ENCODE assay signal across 1 cellular context in the genomic region with DNA sequence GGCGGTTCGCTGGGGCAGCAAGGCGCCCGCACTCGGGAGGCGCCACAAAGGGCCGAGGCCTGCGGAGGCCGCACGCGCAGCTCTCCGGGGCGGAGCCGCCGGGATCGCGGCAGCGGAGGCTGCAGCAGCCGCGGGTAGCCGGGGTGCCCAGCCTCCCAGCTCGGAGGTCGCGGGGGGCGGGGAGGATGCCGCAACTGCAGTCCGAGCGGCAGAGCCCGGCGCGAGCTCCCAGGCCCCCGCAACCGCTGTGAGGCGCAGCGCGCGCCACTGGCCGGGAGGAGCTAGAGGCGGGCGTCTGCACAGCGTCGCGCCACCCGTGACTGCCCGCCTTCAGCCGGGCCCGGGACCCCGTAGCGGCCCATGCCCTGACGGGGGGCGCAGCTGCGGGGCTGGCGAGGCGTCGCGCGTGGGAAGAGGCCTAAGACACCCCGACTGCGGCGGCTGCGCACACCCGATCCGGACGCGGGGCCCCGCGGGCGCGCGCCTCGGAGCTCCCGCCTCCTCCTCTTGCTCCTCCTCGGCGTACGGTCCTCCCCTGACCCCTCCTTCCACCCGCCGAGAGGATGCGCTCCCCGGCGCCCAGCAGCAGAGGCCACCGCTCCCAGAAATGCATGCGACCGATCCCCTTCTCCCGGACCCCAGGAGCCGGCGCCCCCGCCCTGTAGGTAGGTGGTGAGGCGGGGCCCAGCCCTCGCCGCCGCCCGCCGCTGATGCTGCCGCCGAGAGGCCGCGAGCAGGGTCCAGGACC.
TF ChIP-seq lines count a peak whose summit lies in the region.

A gene with protein sequence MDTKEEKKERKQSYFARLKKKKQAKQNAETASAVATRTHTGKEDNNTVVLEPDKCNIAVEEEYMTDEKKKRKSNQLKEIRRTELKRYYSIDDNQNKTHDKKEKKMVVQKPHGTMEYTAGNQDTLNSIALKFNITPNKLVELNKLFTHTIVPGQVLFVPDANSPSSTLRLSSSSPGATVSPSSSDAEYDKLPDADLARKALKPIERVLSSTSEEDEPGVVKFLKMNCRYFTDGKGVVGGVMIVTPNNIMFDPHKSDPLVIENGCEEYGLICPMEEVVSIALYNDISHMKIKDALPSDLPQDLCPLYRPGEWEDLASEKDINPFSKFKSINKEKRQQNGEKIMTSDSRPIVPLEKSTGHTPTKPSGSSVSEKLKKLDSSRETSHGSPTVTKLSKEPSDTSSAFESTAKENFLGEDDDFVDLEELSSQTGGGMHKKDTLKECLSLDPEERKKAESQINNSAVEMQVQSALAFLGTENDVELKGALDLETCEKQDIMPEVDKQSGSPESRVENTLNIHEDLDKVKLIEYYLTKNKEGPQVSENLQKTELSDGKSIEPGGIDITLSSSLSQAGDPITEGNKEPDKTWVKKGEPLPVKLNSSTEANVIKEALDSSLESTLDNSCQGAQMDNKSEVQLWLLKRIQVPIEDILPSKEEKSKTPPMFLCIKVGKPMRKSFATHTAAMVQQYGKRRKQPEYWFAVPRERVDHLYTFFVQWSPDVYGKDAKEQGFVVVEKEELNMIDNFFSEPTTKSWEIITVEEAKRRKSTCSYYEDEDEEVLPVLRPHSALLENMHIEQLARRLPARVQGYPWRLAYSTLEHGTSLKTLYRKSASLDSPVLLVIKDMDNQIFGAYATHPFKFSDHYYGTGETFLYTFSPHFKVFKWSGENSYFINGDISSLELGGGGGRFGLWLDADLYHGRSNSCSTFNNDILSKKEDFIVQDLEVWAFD (plus strand): TSS at position 558 of the 748 bp plus-strand sequence. CDS start 24,395 bp downstream, outside the sequence.

TF ChIP-seq in HepG2, 621 proteins besides CTCF, POLR2A, EP300 and RAD21 (continued from another document and continues in another):
- TF ChIP-seq ZNF430 (CRISPR knock-in tag; IDR thresholded peaks at IDR 0.05) = no peak
- TF ChIP-seq GZF1 (CRISPR knock-in tag; IDR thresholded peaks at IDR 0.05) = no peak
- peak; percentile 72 for TF ChIP-seq ZNF329 (CRISPR knock-in tag; IDR thresholded peaks at IDR 0.05; ENCODE audit: low read depth)
- TF ChIP-seq, protein P1, sequence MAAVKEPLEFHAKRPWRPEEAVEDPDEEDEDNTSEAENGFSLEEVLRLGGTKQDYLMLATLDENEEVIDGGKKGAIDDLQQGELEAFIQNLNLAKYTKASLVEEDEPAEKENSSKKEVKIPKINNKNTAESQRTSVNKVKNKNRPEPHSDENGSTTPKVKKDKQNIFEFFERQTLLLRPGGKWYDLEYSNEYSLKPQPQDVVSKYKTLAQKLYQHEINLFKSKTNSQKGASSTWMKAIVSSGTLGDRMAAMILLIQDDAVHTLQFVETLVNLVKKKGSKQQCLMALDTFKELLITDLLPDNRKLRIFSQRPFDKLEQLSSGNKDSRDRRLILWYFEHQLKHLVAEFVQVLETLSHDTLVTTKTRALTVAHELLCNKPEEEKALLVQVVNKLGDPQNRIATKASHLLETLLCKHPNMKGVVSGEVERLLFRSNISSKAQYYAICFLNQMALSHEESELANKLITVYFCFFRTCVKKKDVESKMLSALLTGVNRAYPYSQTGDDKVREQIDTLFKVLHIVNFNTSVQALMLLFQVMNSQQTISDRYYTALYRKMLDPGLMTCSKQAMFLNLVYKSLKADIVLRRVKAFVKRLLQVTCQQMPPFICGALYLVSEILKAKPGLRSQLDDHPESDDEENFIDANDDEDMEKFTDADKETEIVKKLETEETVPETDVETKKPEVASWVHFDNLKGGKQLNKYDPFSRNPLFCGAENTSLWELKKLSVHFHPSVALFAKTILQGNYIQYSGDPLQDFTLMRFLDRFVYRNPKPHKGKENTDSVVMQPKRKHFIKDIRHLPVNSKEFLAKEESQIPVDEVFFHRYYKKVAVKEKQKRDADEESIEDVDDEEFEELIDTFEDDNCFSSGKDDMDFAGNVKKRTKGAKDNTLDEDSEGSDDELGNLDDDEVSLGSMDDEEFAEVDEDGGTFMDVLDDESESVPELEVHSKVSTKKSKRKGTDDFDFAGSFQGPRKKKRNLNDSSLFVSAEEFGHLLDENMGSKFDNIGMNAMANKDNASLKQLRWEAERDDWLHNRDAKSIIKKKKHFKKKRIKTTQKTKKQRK (IDR thresholded peaks at IDR 0.05; ENCODE audit: low read length) = no peak
- peak; percentile 64 for TF ChIP-seq TAF1 (CRISPR knock-in tag; IDR thresholded peaks at IDR 0.05)
- TF ChIP-seq ZNF563 (CRISPR knock-in tag; IDR thresholded peaks at IDR 0.05) = peak; percentile 83
- TF ChIP-seq, protein P2, sequence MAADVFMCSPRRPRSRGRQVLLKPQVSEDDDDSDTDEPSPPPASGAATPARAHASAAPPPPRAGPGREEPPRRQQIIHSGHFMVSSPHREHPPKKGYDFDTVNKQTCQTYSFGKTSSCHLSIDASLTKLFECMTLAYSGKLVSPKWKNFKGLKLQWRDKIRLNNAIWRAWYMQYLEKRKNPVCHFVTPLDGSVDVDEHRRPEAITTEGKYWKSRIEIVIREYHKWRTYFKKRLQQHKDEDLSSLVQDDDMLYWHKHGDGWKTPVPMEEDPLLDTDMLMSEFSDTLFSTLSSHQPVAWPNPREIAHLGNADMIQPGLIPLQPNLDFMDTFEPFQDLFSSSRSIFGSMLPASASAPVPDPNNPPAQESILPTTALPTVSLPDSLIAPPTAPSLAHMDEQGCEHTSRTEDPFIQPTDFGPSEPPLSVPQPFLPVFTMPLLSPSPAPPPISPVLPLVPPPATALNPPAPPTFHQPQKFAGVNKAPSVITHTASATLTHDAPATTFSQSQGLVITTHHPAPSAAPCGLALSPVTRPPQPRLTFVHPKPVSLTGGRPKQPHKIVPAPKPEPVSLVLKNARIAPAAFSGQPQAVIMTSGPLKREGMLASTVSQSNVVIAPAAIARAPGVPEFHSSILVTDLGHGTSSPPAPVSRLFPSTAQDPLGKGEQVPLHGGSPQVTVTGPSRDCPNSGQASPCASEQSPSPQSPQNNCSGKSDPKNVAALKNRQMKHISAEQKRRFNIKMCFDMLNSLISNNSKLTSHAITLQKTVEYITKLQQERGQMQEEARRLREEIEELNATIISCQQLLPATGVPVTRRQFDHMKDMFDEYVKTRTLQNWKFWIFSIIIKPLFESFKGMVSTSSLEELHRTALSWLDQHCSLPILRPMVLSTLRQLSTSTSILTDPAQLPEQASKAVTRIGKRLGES (CRISPR knock-in tag; IDR thresholded peaks at IDR 0.05; ENCODE audit: borderline replicate concordance) = peak; percentile 44; the same call in 1 of the 2 replicates
- TF ChIP-seq ZNF547 (CRISPR knock-in tag; IDR thresholded peaks at IDR 0.05) = peak; percentile 52; the same call in 1 of the 2 replicates
- TF ChIP-seq PHF8 (CRISPR knock-in tag; IDR thresholded peaks at IDR 0.05) = peak; percentile 65
- TF ChIP-seq ZNF317 (CRISPR knock-in tag; IDR thresholded peaks at IDR 0.05) = 0 out of 2 replicates have a peak, but pooled peaks have one; percentile 1
- TF ChIP-seq ZNF484 (CRISPR knock-in tag; IDR thresholded peaks at IDR 0.05; ENCODE audit: borderline replicate concordance, low read depth) = no peak
- TF ChIP-seq BHLHE40 (IDR thresholded peaks at IDR 0.05; ENCODE audit: low read length) = 0 out of 2 replicates have a peak, but pooled peaks have one; percentile 24
- TF ChIP-seq ZNF138 (CRISPR knock-in tag; IDR thresholded peaks at IDR 0.05; ENCODE audit: low read depth) = peak; percentile 96
- no peak for TF ChIP-seq ZFP36L2 (CRISPR knock-in tag; IDR thresholded peaks at IDR 0.05)
- TF ChIP-seq, protein P3, sequence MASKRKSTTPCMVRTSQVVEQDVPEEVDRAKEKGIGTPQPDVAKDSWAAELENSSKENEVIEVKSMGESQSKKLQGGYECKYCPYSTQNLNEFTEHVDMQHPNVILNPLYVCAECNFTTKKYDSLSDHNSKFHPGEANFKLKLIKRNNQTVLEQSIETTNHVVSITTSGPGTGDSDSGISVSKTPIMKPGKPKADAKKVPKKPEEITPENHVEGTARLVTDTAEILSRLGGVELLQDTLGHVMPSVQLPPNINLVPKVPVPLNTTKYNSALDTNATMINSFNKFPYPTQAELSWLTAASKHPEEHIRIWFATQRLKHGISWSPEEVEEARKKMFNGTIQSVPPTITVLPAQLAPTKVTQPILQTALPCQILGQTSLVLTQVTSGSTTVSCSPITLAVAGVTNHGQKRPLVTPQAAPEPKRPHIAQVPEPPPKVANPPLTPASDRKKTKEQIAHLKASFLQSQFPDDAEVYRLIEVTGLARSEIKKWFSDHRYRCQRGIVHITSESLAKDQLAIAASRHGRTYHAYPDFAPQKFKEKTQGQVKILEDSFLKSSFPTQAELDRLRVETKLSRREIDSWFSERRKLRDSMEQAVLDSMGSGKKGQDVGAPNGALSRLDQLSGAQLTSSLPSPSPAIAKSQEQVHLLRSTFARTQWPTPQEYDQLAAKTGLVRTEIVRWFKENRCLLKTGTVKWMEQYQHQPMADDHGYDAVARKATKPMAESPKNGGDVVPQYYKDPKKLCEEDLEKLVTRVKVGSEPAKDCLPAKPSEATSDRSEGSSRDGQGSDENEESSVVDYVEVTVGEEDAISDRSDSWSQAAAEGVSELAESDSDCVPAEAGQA (IDR thresholded peaks at IDR 0.05; ENCODE audit: low read depth) = no peak; the same call in 1 of the 2 replicates
- TF ChIP-seq, protein P3 (CRISPR knock-in tag; IDR thresholded peaks at IDR 0.05; ENCODE audit: borderline replicate concordance) = peak; percentile 67; the same call in 1 of the 2 replicates
- TF ChIP-seq SRSF9 (IDR thresholded peaks at IDR 0.05; ENCODE audit: borderline replicate concordance, insufficient read depth, low read depth, low read length, poor library complexity, severe bottlenecking) = no peak
- TF ChIP-seq MBNL3 (CRISPR knock-in tag; conservative IDR thresholded peaks at IDR 0.05) = no peak
- TF ChIP-seq ZNF557 (CRISPR knock-in tag; IDR thresholded peaks at IDR 0.05) = peak; percentile 79; the same call in 1 of the 2 replicates
- TF ChIP-seq SMC3 (IDR thresholded peaks at IDR 0.05; ENCODE audit: low read length) = no peak
- peak; percentile 2; the same call in 1 of the 2 replicates for TF ChIP-seq CHCHD3 (CRISPR knock-in tag; IDR thresholded peaks at IDR 0.05)
- TF ChIP-seq RFX3 (CRISPR knock-in tag; IDR thresholded peaks at IDR 0.05) = no peak
- 0 out of 2 replicates have a peak, but pooled peaks have one; percentile 49 for TF ChIP-seq ZFP37 (CRISPR knock-in tag; IDR thresholded peaks at IDR 0.05; ENCODE audit: borderline replicate concordance)
- TF ChIP-seq ZNF672 (CRISPR knock-in tag; IDR thresholded peaks at IDR 0.05) = no peak
- TF ChIP-seq AGO2 (optimal IDR thresholded peaks at IDR 0.05; ENCODE audit: low read depth, low read length) = peak; percentile 90
- TF ChIP-seq KDM6A (CRISPR knock-in tag; IDR thresholded peaks at IDR 0.05; ENCODE audit: low read depth) = no peak
- peak; percentile 96 for TF ChIP-seq SRY (CRISPR knock-in tag; IDR thresholded peaks at IDR 0.05)
- TF ChIP-seq RBM39 (IDR thresholded peaks at IDR 0.05; ENCODE audit: low read depth, low read length, poor library complexity, severe bottlenecking) = peak; percentile 70
- TF ChIP-seq NR1H2 (CRISPR knock-in tag; IDR thresholded peaks at IDR 0.05; ENCODE audit: borderline replicate concordance, low read depth) = 0 out of 2 replicates have a peak, but pooled peaks have one; percentile 45
- TF ChIP-seq ZNF232 (CRISPR knock-in tag; IDR thresholded peaks at IDR 0.05; ENCODE audit: borderline replicate concordance) = 0 out of 2 replicates have a peak, but pooled peaks have one; percentile 36
- TF ChIP-seq, protein P4, sequence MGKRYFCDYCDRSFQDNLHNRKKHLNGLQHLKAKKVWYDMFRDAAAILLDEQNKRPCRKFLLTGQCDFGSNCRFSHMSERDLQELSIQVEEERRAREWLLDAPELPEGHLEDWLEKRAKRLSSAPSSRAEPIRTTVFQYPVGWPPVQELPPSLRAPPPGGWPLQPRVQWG (CRISPR knock-in tag; IDR thresholded peaks at IDR 0.05; ENCODE audit: borderline replicate concordance, low read depth) = 0 out of 2 replicates have a peak, but pooled peaks have one; percentile 25
- TF ChIP-seq ZNF616 (CRISPR knock-in tag; IDR thresholded peaks at IDR 0.05; ENCODE audit: low read depth) = peak; percentile 67; the same call in 1 of the 2 replicates
- peak; percentile 12; the same call in 1 of the 2 replicates for TF ChIP-seq HNF4G (IDR thresholded peaks at IDR 0.05; ENCODE audit: borderline replicate concordance, low read depth, low read length)
- no peak; the same call in 1 of the 2 replicates for TF ChIP-seq HNF4G (CRISPR knock-in tag; IDR thresholded peaks at IDR 0.05; ENCODE audit: borderline replicate concordance, low read depth)
- peak; percentile 55; the same call in 1 of the 2 replicates for TF ChIP-seq KDM5A (IDR thresholded peaks at IDR 0.05; ENCODE audit: borderline replicate concordance, low read length)
